8 cellular contexts compared by ENCODE assay signal in the genomic region with DNA sequence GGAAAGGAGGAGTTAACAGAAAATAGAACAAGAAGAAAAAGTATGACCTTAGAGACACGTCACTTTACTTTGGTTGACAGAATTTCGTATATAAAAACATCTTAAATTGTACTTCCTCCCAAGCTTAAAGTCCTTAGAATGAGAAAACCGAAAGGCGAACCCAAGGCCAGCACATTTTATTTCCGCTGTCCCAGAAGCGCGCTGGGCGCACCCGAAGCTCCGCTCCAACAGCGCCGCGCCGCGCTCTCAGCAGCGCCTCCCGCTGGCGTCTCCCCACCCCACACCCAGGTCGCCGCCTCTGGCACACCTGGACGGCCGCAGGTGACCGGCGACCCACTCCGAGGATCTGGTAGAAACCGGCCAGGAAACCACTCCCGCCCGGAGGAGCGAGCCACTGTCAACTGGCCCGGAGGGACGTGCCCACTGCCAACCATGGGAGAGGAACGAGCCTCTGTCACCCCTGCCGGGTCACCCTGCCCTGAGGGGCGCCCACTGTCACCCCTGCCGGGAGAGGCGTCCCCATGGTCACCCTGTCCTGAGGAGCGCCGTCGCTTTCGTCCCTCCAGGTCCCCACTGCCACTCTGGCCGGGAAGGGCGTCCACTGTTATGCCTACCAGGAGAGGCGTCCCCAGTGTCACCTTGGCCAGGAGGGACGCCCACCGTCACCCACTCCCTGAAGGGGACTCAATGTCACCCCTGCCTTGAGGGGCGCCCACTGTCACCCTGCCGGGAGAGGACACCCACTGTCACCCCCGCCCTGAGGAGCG. TPM values are rescaled to one million over a fixed set of nuclear protein-coding genes. Genes with fewer than 3 reads are reported as not detected.
DNase-seq lines count a peak whose midpoint lies in the region; ATAC-seq, FAIRE-seq and TF ChIP-seq lines count a peak whose summit lies in the region.

No MANE protein-coding gene starts in this region.

- H3K4me3 ChIP-seq in HepG2 (replicated peaks in 1 of 3; ENCODE audit: insufficient read depth in 1 of 3, low read depth in 2 of 3, low read length in 3 of 3): peak overlapping the region; percentile 98 to 100 (median 99)

- in situ Hi-C loops in HepG2 (cut with HindIII; ENCODE audit: extremely low pct_ligation_motif_present, low pct_unique_long_range_greater_than_20kb): no loop called here

- no TSS peak for BruUV-seq in HepG2 (replicated peaks; lab: Mats Ljungman, UMichigan)

- H3K79me2 ChIP-seq in HepG2 (ENCODE audit: insufficient read depth, low read length): peaks cover 61% of the 10 kb centered on the region

- no peaks in the 10 kb centered on the region; the same call in 1 of the 2 replicates for H4K20me1 ChIP-seq in HepG2 (ENCODE audit: insufficient read depth, low read length)

- TF ChIP-seq RAD21 in HepG2 (CRISPR knock-in tag; IDR thresholded peaks at IDR 0.05): peak; percentile 93

- peaks cover 14% of the 10 kb centered on the region for H3K4me1 Mint-ChIP-seq in chondrocyte (ENCODE audit: low read depth)

- H3K27ac ChIP-seq in HepG2 (ENCODE audit: extremely low read length, insufficient read depth, low read length): peak overlapping the region; percentile 78

- intact Hi-C loops in HepG2 (cut with micrococcal nuclease; ENCODE audit: unreplicated experiment): loop anchor here (1.0 to 5.0 kb wide), 4 partner anchors 19 to 105 kb away; no protein-coding TSS in a partner anchor

- H3K27me3 ChIP-seq in HepG2 (ENCODE audit: control insufficient read depth in 1 of 2, insufficient read depth in 2 of 2, low read length in 2 of 2): no peaks in the 10 kb centered on the region; a peak in 1 of 5 replicates

- H3K4me2 ChIP-seq in HepG2 (ENCODE audit: low read depth, low read length): peak overlapping the region; percentile 97

- H3K4me1 ChIP-seq in HepG2 (ENCODE audit: insufficient read depth, low read length): peaks cover 63% of the 10 kb centered on the region

- CTCF ChIA-PET in HepG2 (lab: Yijun Ruan, JAX; ENCODE audit: low intra/inter-chr PET ratio, low total read pairs): interaction anchor here (1.8 to 3.2 kb wide), 4 partner anchors 19 to 106 kb away, joined by 11 to 20 read pairs (median 17); no protein-coding TSS in a partner anchor

- H2AFZ ChIP-seq in HepG2 (ENCODE audit: low read length): peak overlapping the region; percentile 81

- TF ChIP-seq CTCF in chondrocyte (IDR thresholded peaks at IDR 0.05) (peak; percentile 90), HepG2 (CRISPR knock-in tag; IDR thresholded peaks at IDR 0.05) (peak; percentile 98)

- peak overlapping the region; percentile 86 for H3K9ac ChIP-seq in HepG2 (ENCODE audit: insufficient read depth, low read depth, low read length)

- H3K9me3 Mint-ChIP-seq in chondrocyte (ENCODE audit: low read depth): no peaks in the 10 kb centered on the region

- H3K27ac Mint-ChIP-seq in chondrocyte (ENCODE audit: unreplicated experiment): peak overlapping the region; percentile 55

- peak overlapping the region; percentile 84 for H3K4me3 Mint-ChIP-seq in chondrocyte (ENCODE audit: unreplicated experiment)

- 0 out of 5 replicates have a peak, but pooled peaks cover 1 to 6% of the 10 kb centered on the region in 2 experiments for H3K36me3 ChIP-seq in HepG2 (replicated peaks in 1 of 2; ENCODE audit: control insufficient read depth in 1 of 2, insufficient read depth in 2 of 2, low read length in 2 of 2)

- TF ChIP-seq EP300 in HepG2 (IDR thresholded peaks at IDR 0.05; ENCODE audit: low read depth in 2 of 2, low read length in 2 of 2): 0 out of 4 replicates have a peak, but pooled peaks have one; percentile 8 to 19
- no peak; the same call in 1 of the 2 replicates for TF ChIP-seq EP300 in HepG2 (CRISPR knock-in tag; IDR thresholded peaks at IDR 0.05; ENCODE audit: borderline replicate concordance)

- no peak for FAIRE-seq in HepG2 (lab: Jason Lieb, UNC)

- no peaks in the 10 kb centered on the region for H3K27me3 Mint-ChIP-seq in chondrocyte (ENCODE audit: low read depth)

- no peak; a peak in 1 of 4 replicates for TF ChIP-seq POLR2A in HepG2 (IDR thresholded peaks at IDR 0.05; ENCODE audit: insufficient read depth in 1 of 2, low read depth in 2 of 2, low read length in 2 of 2)

- H3K9me3 ChIP-seq in HepG2 (ENCODE audit: low read length): no peaks in the 10 kb centered on the region

- POLR2A ChIA-PET in HepG2 (lab: Yijun Ruan, JAX): interaction anchor here (0.6 to 4.8 kb wide), 12 partner anchors 10 to 105 kb away, joined by 3 to 48 read pairs (median 4); partner anchors contain the start of gene SFT2D1

- under 1% methylated on average over 18 of the region's 49 CpGs for WGBS in HepG2 (ENCODE audit: low lambda C conversion rate)

- DNase-seq in NCI-H2171 treated with DMSO at 0.1 percent for 48 hours (lab: John Stamatoyannopoulos, UW) (peak; percentile 27), NCI-H2171 (lab: John Stamatoyannopoulos, UW) (no peak), NCI-H2029 treated with DMSO at 0.1 percent for 48 hours (lab: John Stamatoyannopoulos, UW) (peak; percentile 85), chondrocyte (ENCODE audit: low spot score) (no peak), HepG2 (ENCODE audit: low spot score) (peak; percentile 58)
- peak; percentile 32 to 49 (median 40) for DNase-seq in activated CD4-positive, CD25-positive, alpha-beta regulatory T cell (lab: John Stamatoyannopoulos, UW)
- peak; percentile 68 for DNase-seq in stimulated activated CD4-positive, alpha-beta T cell treated with anti-CD3 and anti-CD28 coated beads, Interleukin-4, amount 100 ng/mL, for 24 hours

- H3K36me3 Mint-ChIP-seq in chondrocyte (ENCODE audit: low read depth): no peaks in the 10 kb centered on the region

- ATAC-seq in HG02884 (IDR thresholded peaks at IDR 0.05; ENCODE audit: unreplicated experiment) (peak; percentile 44), HepG2 (peak; percentile 71)

TF ChIP-seq in HepG2, 621 proteins besides CTCF, POLR2A, EP300 and RAD21 (continues in another document):
- TF ChIP-seq KLF11 (CRISPR knock-in tag; IDR thresholded peaks at IDR 0.05): peak; percentile 48; the same call in 1 of the 2 replicates

RNA-seq across cellular contexts. Expression of gene MPC1, which starts 0.8 kb away (rescaled TPM):
- total RNA-seq in chondrocyte: 25.1 to 31.6 TPM (median 30.1 TPM) in 3 replicates
- total RNA-seq in HepG2 (2016; rRNA removed; fragmentation: Illumina TruSeq; extraction: Trizol): 214 and 289 TPM in 2 replicates
- 81.3 and 95.3 TPM in 2 replicates for total RNA-seq in HepG2 (2016; cell fraction: cytosol; rRNA removed; fragmentation: Illumina TruSeq; extraction: Trizol; ENCODE audit: low read depth)
- 218 and 286 TPM in 2 replicates for total RNA-seq in HepG2 (2016; cell fraction: insoluble cytoplasmic fraction; rRNA removed; fragmentation: Illumina TruSeq; extraction: Trizol)
- total RNA-seq in HepG2 (2016; cell fraction: membrane; rRNA removed; fragmentation: Illumina TruSeq; extraction: Trizol): 145 and 164 TPM in 2 replicates
- 93.1 and 102 TPM in 2 replicates for total RNA-seq in HepG2 (2016; cell fraction: nucleus; rRNA removed; fragmentation: Illumina TruSeq; extraction: Trizol)
- 168 and 189 TPM in 2 replicates for polyA plus RNA-seq in HepG2 (2011; rRNA removed)
- polyA plus RNA-seq in HepG2 (2011; cell fraction: cytosol; rRNA removed): 191 and 239 TPM in 2 replicates
- polyA plus RNA-seq in HepG2 (2011; cell fraction: nucleus; rRNA removed): 59.3 and 82.2 TPM in 2 replicates
- 136 and 137 TPM in 2 replicates for polyA plus RNA-seq in HepG2 (2012)
- polyA plus RNA-seq in HepG2 (2016; cell fraction: cytosol; fragmentation: Illumina TruSeq; extraction: Trizol; ENCODE audit: low read depth): 98.8 and 128 TPM in 2 replicates
- 328 and 353 TPM in 2 replicates for polyA plus RNA-seq in HepG2 (2016; cell fraction: insoluble cytoplasmic fraction; fragmentation: Illumina TruSeq; extraction: Trizol; ENCODE audit: low read depth)
- polyA plus RNA-seq in HepG2 (2016; cell fraction: membrane; fragmentation: Illumina TruSeq; extraction: Trizol; ENCODE audit: low read depth): 150 and 186 TPM in 2 replicates
- 207 and 211 TPM in 2 replicates for polyA plus RNA-seq in HepG2 (2016; cell fraction: nucleus; fragmentation: Illumina TruSeq; extraction: Trizol; ENCODE audit: insufficient read depth, low read depth)
- polyA minus RNA-seq in HepG2 (2011; rRNA and poly(A)+ RNA removed; ENCODE audit: low replicate concordance): 5.6 and 40.9 TPM in 2 replicates
- 51.6 and 57.8 TPM in 2 replicates for polyA minus RNA-seq in HepG2 (2011; cell fraction: cytosol; rRNA and poly(A)+ RNA removed)
- 27.4 and 41.9 TPM in 2 replicates for polyA minus RNA-seq in HepG2 (2011; cell fraction: nucleus; rRNA and poly(A)+ RNA removed)

RNA-seq across cellular contexts. Expression of gene SFT2D1, which starts 39.6 kb away (rescaled TPM):
- total RNA-seq in chondrocyte: 19.0 to 30.0 TPM (median 26.0 TPM) in 3 replicates
- 90.7 and 115 TPM in 2 replicates for total RNA-seq in HepG2 (2016; rRNA removed; fragmentation: Illumina TruSeq; extraction: Trizol)
- 57.6 and 70.5 TPM in 2 replicates for total RNA-seq in HepG2 (2016; cell fraction: cytosol; rRNA removed; fragmentation: Illumina TruSeq; extraction: Trizol; ENCODE audit: low read depth)
- total RNA-seq in HepG2 (2016; cell fraction: insoluble cytoplasmic fraction; rRNA removed; fragmentation: Illumina TruSeq; extraction: Trizol): 91.5 and 114 TPM in 2 replicates
- total RNA-seq in HepG2 (2016; cell fraction: membrane; rRNA removed; fragmentation: Illumina TruSeq; extraction: Trizol): 89.7 and 105 TPM in 2 replicates
- 87.1 and 96.7 TPM in 2 replicates for total RNA-seq in HepG2 (2016; cell fraction: nucleus; rRNA removed; fragmentation: Illumina TruSeq; extraction: Trizol)
- 127 and 147 TPM in 2 replicates for polyA plus RNA-seq in HepG2 (2011; rRNA removed)
- polyA plus RNA-seq in HepG2 (2011; cell fraction: cytosol; rRNA removed): 78.9 and 125 TPM in 2 replicates
- polyA plus RNA-seq in HepG2 (2011; cell fraction: nucleus; rRNA removed): 56.7 and 94.6 TPM in 2 replicates
- 100 and 109 TPM in 2 replicates for polyA plus RNA-seq in HepG2 (2012)
- 67.5 and 94.2 TPM in 2 replicates for polyA plus RNA-seq in HepG2 (2016; cell fraction: cytosol; fragmentation: Illumina TruSeq; extraction: Trizol; ENCODE audit: low read depth)
- polyA plus RNA-seq in HepG2 (2016; cell fraction: insoluble cytoplasmic fraction; fragmentation: Illumina TruSeq; extraction: Trizol; ENCODE audit: low read depth): 112 and 116 TPM in 2 replicates
- 96.5 and 108 TPM in 2 replicates for polyA plus RNA-seq in HepG2 (2016; cell fraction: membrane; fragmentation: Illumina TruSeq; extraction: Trizol; ENCODE audit: low read depth)
- polyA plus RNA-seq in HepG2 (2016; cell fraction: nucleus; fragmentation: Illumina TruSeq; extraction: Trizol; ENCODE audit: insufficient read depth, low read depth): 168 and 175 TPM in 2 replicates
- 13.9 and 35.5 TPM in 2 replicates for polyA minus RNA-seq in HepG2 (2011; rRNA and poly(A)+ RNA removed; ENCODE audit: low replicate concordance)
- polyA minus RNA-seq in HepG2 (2011; cell fraction: cytosol; rRNA and poly(A)+ RNA removed): 26.1 and 26.7 TPM in 2 replicates
- 65.1 and 95.4 TPM in 2 replicates for polyA minus RNA-seq in HepG2 (2011; cell fraction: nucleus; rRNA and poly(A)+ RNA removed)

Comparison
In these comparisons a context has a peak if more than half of its experiments do, and no peak if none do; other contexts are left out.
1. DNase-seq: peak in NCI-H2171 treated with DMSO at 0.1 percent for 48 hours (single experiment), NCI-H2029 treated with DMSO at 0.1 percent for 48 hours (single experiment), activated CD4-positive, CD25-positive, alpha-beta regulatory T cell (4 of 4), HepG2 (single experiment) and stimulated activated CD4-positive, alpha-beta T cell treated with anti-CD3 and anti-CD28 coated beads, Interleukin-4, amount 100 ng/mL, for 24 hours (single experiment); none in NCI-H2171 (single experiment) and chondrocyte (single experiment).